In genomic region chr16:17382949-17383348, GRCh38 we compare ENCODE assay signal across 13 cellular contexts.
DNase-seq lines count a peak whose midpoint lies in the region; ATAC-seq and TF ChIP-seq lines count a peak whose summit lies in the region.
"Had no signal": no experiment of that assay in that cellular context is flagged by ENCODE, and none has a peak within 500 bp of the region (broad histone marks: within the 10 kb centered on the region; RNA-seq: fewer than 3 reads in every experiment).

No MANE protein-coding gene starts in this region.

- H3K4me1 ChIP-seq in Loucy (ENCODE audit: insufficient read depth, low read length, poor library complexity, severe bottlenecking) (peaks cover 36% of the 10 kb centered on the region), esophagus (ENCODE audit: control insufficient read depth in 2 of 2, insufficient read depth in 2 of 2, low read length in 1 of 2) (peaks cover 0 to 2% of the 10 kb centered on the region in 2 donors), neutrophil (ENCODE audit: control insufficient read depth in 1 of 2, insufficient read depth in 1 of 2, low read depth in 1 of 2, low read length in 1 of 2) (peaks cover 36 to 69% of the 10 kb centered on the region in 2 experiments), BE2C (peaks cover 17% of the 10 kb centered on the region)

- ATAC-seq in GM21737 (IDR thresholded peaks at IDR 0.05; ENCODE audit: unreplicated experiment) (no peak), GM18870 (IDR thresholded peaks at IDR 0.05; ENCODE audit: unreplicated experiment) (no peak)

- H3K9ac ChIP-seq in Loucy (ENCODE audit: low read depth, low read length, poor library complexity, severe bottlenecking) = peak overlapping the region; percentile 22

- peak overlapping the region; percentile 38 to 61 for H3K27ac ChIP-seq in esophagus (ENCODE audit: low read depth in 2 of 2, low read length in 1 of 2)
- peak overlapping the region; percentile 68 for H3K27ac ChIP-seq in neutrophil
- H3K27ac ChIP-seq: 22Rv1, SK-N-MC had no signal

- H3K4me3 ChIP-seq in Loucy (ENCODE audit: low read length, poor library complexity, severe bottlenecking) (no peak overlapping the region), esophagus (ENCODE audit: low read depth in 1 of 2, low read length in 2 of 2) (no peak overlapping the region), neutrophil (ENCODE audit: low read depth in 1 of 2, low read length in 1 of 2) (no peak overlapping the region), BE2C (ENCODE audit: low read depth, low read length) (no peak overlapping the region)
- H3K4me3 ChIP-seq: coronary artery, SK-N-MC had no signal

- peaks cover 97% of the 10 kb centered on the region for H3K79me2 ChIP-seq in Loucy (ENCODE audit: insufficient read depth, low read length)

- DNase-seq in NCI-H82 (lab: John Stamatoyannopoulos, UW) (peak; percentile 30), NCI-H82 treated with DMSO at 0.1 percent for 48 hours (lab: John Stamatoyannopoulos, UW; ENCODE audit: unreplicated experiment) (no peak), BE2C (no peak)
- DNase-seq: activated CD4-positive, alpha-beta T cell treated with anti-CD3 and anti-CD28 coated beads for 4 hours; nephron progenitor cell had no signal

- peaks cover 90% of the 10 kb centered on the region for H4K20me1 ChIP-seq in Loucy (ENCODE audit: insufficient read depth, low read length, poor library complexity, severe bottlenecking)

- peak overlapping the region; percentile 18 for H3K4me2 ChIP-seq in Loucy (ENCODE audit: low read depth, low read length, poor library complexity, severe bottlenecking)

- no peaks in the 10 kb centered on the region for H3K9me3 ChIP-seq in Loucy (ENCODE audit: insufficient read depth, low read depth, low read length)
- H3K9me3 ChIP-seq in esophagus (ENCODE audit: control insufficient read depth in 2 of 2, insufficient read depth in 1 of 2, low read depth in 1 of 2, low read length in 1 of 2) = no peaks in the 10 kb centered on the region
- H3K9me3 ChIP-seq in neutrophil = no peaks in the 10 kb centered on the region
- no peaks in the 10 kb centered on the region for H3K9me3 ChIP-seq in BE2C

- no peaks in the 10 kb centered on the region for H3K9me2 ChIP-seq in Loucy (replicated peaks; ENCODE audit: low read depth, low read length)

- no peak overlapping the region for H2AFZ ChIP-seq in Loucy (ENCODE audit: low read length)

- no peaks in the 10 kb centered on the region for H3F3A ChIP-seq in Loucy (ENCODE audit: low read depth)

- no peak for TF ChIP-seq CTCF in Loucy (conservative IDR thresholded peaks at IDR 0.05; ENCODE audit: low read length)
- TF ChIP-seq CTCF in neutrophil (IDR thresholded peaks at IDR 0.05) = no peak
- TF ChIP-seq CTCF in BE2C (IDR thresholded peaks at IDR 0.05; ENCODE audit: low read depth, low read length) = no peak

- H3K36me3 ChIP-seq in Loucy (ENCODE audit: insufficient read depth, low read length) = peaks cover 26% of the 10 kb centered on the region; the same call in 1 of the 2 replicates
- no peaks in the 10 kb centered on the region for H3K36me3 ChIP-seq in esophagus (ENCODE audit: control insufficient read depth in 2 of 2, insufficient read depth in 2 of 2, low read length in 1 of 2)
- no peaks in the 10 kb centered on the region for H3K36me3 ChIP-seq in neutrophil
- no peaks in the 10 kb centered on the region for H3K36me3 ChIP-seq in BE2C

- H3K27me3 ChIP-seq in Loucy (ENCODE audit: insufficient read depth, low read length, poor library complexity, severe bottlenecking) = no peaks in the 10 kb centered on the region
- H3K27me3 ChIP-seq in esophagus (ENCODE audit: control insufficient read depth in 1 of 2, insufficient read depth in 2 of 2, low read length in 2 of 2) = no peaks in the 10 kb centered on the region
- H3K27me3 ChIP-seq in neutrophil = no peaks in the 10 kb centered on the region
- no peaks in the 10 kb centered on the region for H3K27me3 ChIP-seq in BE2C

- 59 to 60% methylated on average over 7 of the region's 7 CpGs for WGBS in esophagus, 2 donors
